ENCODE assay signal across 8 cellular contexts in genomic region chr17:5191541-5192417, GRCh38. TPM values are rescaled to one million over a fixed set of nuclear protein-coding genes. Genes with fewer than 3 reads are reported as not detected.
DNase-seq lines count a peak whose midpoint lies in the region; ATAC-seq, FAIRE-seq and TF ChIP-seq lines count a peak whose summit lies in the region.

ZNF594 (minus strand) TSS chr17:5191868; CDS start chr17:5184256, 7,612 bp downstream.

- peak within 1 kb of the TSS; percentile 95 for H3K4me3 Mint-ChIP-seq in T-helper 17 cell

- intact Hi-C loops in right cardiac atrium (cut with DNase I), result no loop called here

- H3K36me3 Mint-ChIP-seq in T-helper 17 cell (ENCODE audit: low read depth), result peaks cover 2% of the 10 kb centered on the region

- H3K4me1 ChIP-seq in right cardiac atrium (ENCODE audit: control insufficient read depth, insufficient read depth, low read length), result peaks cover 4% of the 10 kb centered on the region

- peak within 1 kb of the TSS; percentile 86 for H3K4me3 ChIP-seq in right cardiac atrium (ENCODE audit: low read length)

- no peak for FAIRE-seq in urothelium cell line (lab: Jason Lieb, UNC)

- WGBS in right cardiac atrium, result 3% methylated on average over 82 of the region's 82 CpGs

- H3K9me3 ChIP-seq in T-helper 17 cell (ENCODE audit: control insufficient read depth, low read length, poor library complexity, severe bottlenecking) (no peaks in the 10 kb centered on the region), right cardiac atrium (ENCODE audit: control insufficient read depth, low read length) (peaks cover 1% of the 10 kb centered on the region)

- no peaks in the 10 kb centered on the region for H3K27me3 ChIP-seq in right cardiac atrium (ENCODE audit: control insufficient read depth, insufficient read depth)

- in situ Hi-C loops in GM13977 (cut with MboI; ENCODE audit: low pct_unique_long_range_greater_than_20kb, low sequenced_read_pairs, unreplicated experiment), result no loop called here

- H3K27ac Mint-ChIP-seq in T-helper 17 cell, result peak within 1 kb of the TSS; percentile 89

- H3K4me1 Mint-ChIP-seq in T-helper 17 cell, result peaks cover 12% of the 10 kb centered on the region

- no peaks in the 10 kb centered on the region for H3K27me3 Mint-ChIP-seq in T-helper 17 cell

- peak within 1 kb of the TSS; percentile 69 for H3K27ac ChIP-seq in right cardiac atrium (ENCODE audit: low read length)

- peak; percentile 96 for DNase-seq in GM13977 (ENCODE audit: low spot score)
- peak; percentile 94 for DNase-seq in NCI-H1694 (lab: John Stamatoyannopoulos, UW)
- peak; percentile 91 to 97 (median 95) for DNase-seq in T-helper 17 cell
- peak; percentile 44 to 98 (median 92) for DNase-seq in anterior cingulate cortex (lab: John Stamatoyannopoulos, UW)
- peak; percentile 98 to 99 (median 99) for DNase-seq in right cardiac atrium
- DNase-seq in pulmonary artery endothelial cell (ENCODE audit: low read depth, low spot score), result peak; percentile 71
- peak; percentile 97 for DNase-seq in urothelium cell line (ENCODE audit: low spot score)

- TF ChIP-seq CTCF in GM13977 (IDR thresholded peaks at IDR 0.05; ENCODE audit: extremely low read depth, insufficient read depth, missing control alignments), result peak; percentile 95

- ATAC-seq in HG02884 (IDR thresholded peaks at IDR 0.05; ENCODE audit: unreplicated experiment), result peak; percentile 94
- peak; percentile 99 for ATAC-seq in T-helper 17 cell
- peak; percentile 100 for ATAC-seq in right cardiac atrium

RNA-seq across cellular contexts. Expression of gene ZNF594, which starts in this region (rescaled TPM):
- 1 to 10 TPM; 3.9 to 5.5 TPM for total RNA-seq in T-helper 17 cell
- total RNA-seq in right cardiac atrium, result 1 to 10 TPM; 6.8 to 8.2 (median 7.8) TPM
- polyA plus RNA-seq in right cardiac atrium, result 2.4 TPM
- total RNA-seq in pulmonary artery endothelial cell, result 2.0 and 4.9 TPM in 2 replicates

Comparison
In these comparisons a context has a peak if more than half of its experiments do, and no peak if none do; other contexts are left out.
1. Peak in every context shown above with its lines: DNase-seq, ATAC-seq, H3K4me3 ChIP-seq and H3K27ac ChIP-seq.